In genomic region chr13:107025991-107026390, GRCh38 we compare ENCODE assay signal across 2 cellular contexts.
TF ChIP-seq lines count a peak whose summit lies in the region.

No MANE protein-coding gene starts in this region.

TF ChIP-seq in liver, 16 proteins besides CTCF, POLR2A, EP300 and RAD21:
- TF ChIP-seq NR2F2 (IDR thresholded peaks at IDR 0.05) (peak; percentile 44), JUND (IDR thresholded peaks at IDR 0.05) (peak in 1 of 2 donors; percentile 29), GABPA (IDR thresholded peaks at IDR 0.05 in 1 of 2, conservative IDR thresholded peaks at IDR 0.05 in 1 of 2) (no peak), REST (IDR thresholded peaks at IDR 0.05) (no peak), FOXA1 (IDR thresholded peaks at IDR 0.05) (no peak), SP1 (IDR thresholded peaks at IDR 0.05) (peak; percentile 14), YY1 (IDR thresholded peaks at IDR 0.05) (no peak), TAF1 (conservative IDR thresholded peaks at IDR 0.05) (no peak), MAX (IDR thresholded peaks at IDR 0.05) (no peak), RXRA (IDR thresholded peaks at IDR 0.05) (no peak)

TF ChIP-seq in HepG2, 621 proteins besides CTCF, POLR2A, EP300 and RAD21:
- TF ChIP-seq ZNF24 (IDR thresholded peaks at IDR 0.05) (no peak), SP4 (CRISPR knock-in tag; IDR thresholded peaks at IDR 0.05) (no peak), AGO2 (optimal IDR thresholded peaks at IDR 0.05; ENCODE audit: low read depth, low read length) (no peak), LRRFIP1 (CRISPR knock-in tag; conservative IDR thresholded peaks at IDR 0.05) (no peak), ZSCAN25 (CRISPR knock-in tag; IDR thresholded peaks at IDR 0.05) (no peak), ZXDC (CRISPR knock-in tag; IDR thresholded peaks at IDR 0.05) (no peak), NBN (conservative IDR thresholded peaks at IDR 0.05) (no peak), BCL6 (CRISPR knock-in tag; IDR thresholded peaks at IDR 0.05) (no peak), SNAPC4 (CRISPR knock-in tag; IDR thresholded peaks at IDR 0.05) (no peak), PAF1 (CRISPR knock-in tag; IDR thresholded peaks at IDR 0.05) (no peak), PRPF4 (IDR thresholded peaks at IDR 0.05; ENCODE audit: low read depth, low read length, poor library complexity, severe bottlenecking) (no peak), ZNF335 (CRISPR knock-in tag; IDR thresholded peaks at IDR 0.05) (no peak), PREB (CRISPR knock-in tag; IDR thresholded peaks at IDR 0.05) (no peak)
